ENCODE assay signal across 8 cellular contexts in genomic region chr13:30113983-30114491, GRCh38.
DNase-seq lines count a peak whose midpoint lies in the region; ATAC-seq lines count a peak whose summit lies in the region.

No MANE protein-coding gene starts in this region.

- H3K27me3 Mint-ChIP-seq in T-helper 1 cell treated with Interleukin-12 subunit alpha and Interleukin-12 subunit beta and Interleukin-4 antibody, amounts not matched to agents 30 μg/mL and 1 μg/mL, for 36 hours (ENCODE audit: low read depth) = peaks cover 20% of the 10 kb centered on the region
- H3K27me3 Mint-ChIP-seq in activated T-helper 17 cell treated with anti-CD3 and anti-CD28 coated beads, Interleukin-2, amount 50 U/mL, for 72 hours = no peaks in the 10 kb centered on the region

- DNase-seq in T-helper 1 cell = no peak
- DNase-seq in substantia nigra (lab: John Stamatoyannopoulos, UW) = peak in 3 of 49 donors; percentile 8 to 20 (median 9)
- no peak for DNase-seq in NCI-H128 (lab: John Stamatoyannopoulos, UW; ENCODE audit: unreplicated experiment)

- no peak for ATAC-seq in activated T-helper 17 cell treated with anti-CD3 and anti-CD28 coated beads, Interleukin-2, amount 50 U/mL, for 72 hours (replicated peaks)
- ATAC-seq in GM21528 (IDR thresholded peaks at IDR 0.05; ENCODE audit: low FRiP score, unreplicated experiment) (no peak), GM21381 (IDR thresholded peaks at IDR 0.05; ENCODE audit: unreplicated experiment) (no peak)

- H3K36me3 Mint-ChIP-seq in T-helper 1 cell treated with Interleukin-12 subunit alpha and Interleukin-12 subunit beta and Interleukin-4 antibody, amounts not matched to agents 30 μg/mL and 1 μg/mL, for 36 hours (ENCODE audit: low read depth) = peaks cover 3% of the 10 kb centered on the region
- H3K36me3 Mint-ChIP-seq in activated T-helper 17 cell treated with anti-CD3 and anti-CD28 coated beads, Interleukin-2, amount 50 U/mL, for 72 hours (ENCODE audit: low read depth) = no peaks in the 10 kb centered on the region

- no peaks in the 10 kb centered on the region for H3K9me3 Mint-ChIP-seq in T-helper 1 cell treated with Interleukin-12 subunit alpha and Interleukin-12 subunit beta and Interleukin-4 antibody, amounts not matched to agents 30 μg/mL and 1 μg/mL, for 36 hours
- no peaks in the 10 kb centered on the region for H3K9me3 Mint-ChIP-seq in activated T-helper 17 cell treated with anti-CD3 and anti-CD28 coated beads, Interleukin-2, amount 50 U/mL, for 72 hours

- peak overlapping the region; percentile 67 for H3K27ac ChIP-seq in layer of hippocampus (ENCODE audit: low read depth, low read length)
- H3K27ac ChIP-seq in substantia nigra (ENCODE audit: low read depth, low read length, poor library complexity, severe bottlenecking) = peak overlapping the region; percentile 49

- H3K4me1 Mint-ChIP-seq in T-helper 1 cell treated with Interleukin-12 subunit alpha and Interleukin-12 subunit beta and Interleukin-4 antibody, amounts not matched to agents 30 μg/mL and 1 μg/mL, for 36 hours (ENCODE audit: low read depth) = peaks cover 32% of the 10 kb centered on the region
- H3K4me1 Mint-ChIP-seq in activated T-helper 17 cell treated with anti-CD3 and anti-CD28 coated beads, Interleukin-2, amount 50 U/mL, for 72 hours = peaks cover 8% of the 10 kb centered on the region

- peak overlapping the region; percentile 72 for H3K4me3 Mint-ChIP-seq in T-helper 1 cell treated with Interleukin-12 subunit alpha and Interleukin-12 subunit beta and Interleukin-4 antibody, amounts not matched to agents 30 μg/mL and 1 μg/mL, for 36 hours
- H3K4me3 Mint-ChIP-seq in activated T-helper 17 cell treated with anti-CD3 and anti-CD28 coated beads, Interleukin-2, amount 50 U/mL, for 72 hours = peak overlapping the region; percentile 73

- H3K27me3 ChIP-seq in layer of hippocampus (ENCODE audit: control insufficient read depth, insufficient read depth, low read length) = no peaks in the 10 kb centered on the region

- H3K27ac Mint-ChIP-seq in T-helper 1 cell treated with Interleukin-12 subunit alpha and Interleukin-12 subunit beta and Interleukin-4 antibody, amounts not matched to agents 30 μg/mL and 1 μg/mL, for 36 hours = no peak overlapping the region
- H3K27ac Mint-ChIP-seq in activated T-helper 17 cell treated with anti-CD3 and anti-CD28 coated beads, Interleukin-2, amount 50 U/mL, for 72 hours = no peak overlapping the region
